In the genomic region with DNA sequence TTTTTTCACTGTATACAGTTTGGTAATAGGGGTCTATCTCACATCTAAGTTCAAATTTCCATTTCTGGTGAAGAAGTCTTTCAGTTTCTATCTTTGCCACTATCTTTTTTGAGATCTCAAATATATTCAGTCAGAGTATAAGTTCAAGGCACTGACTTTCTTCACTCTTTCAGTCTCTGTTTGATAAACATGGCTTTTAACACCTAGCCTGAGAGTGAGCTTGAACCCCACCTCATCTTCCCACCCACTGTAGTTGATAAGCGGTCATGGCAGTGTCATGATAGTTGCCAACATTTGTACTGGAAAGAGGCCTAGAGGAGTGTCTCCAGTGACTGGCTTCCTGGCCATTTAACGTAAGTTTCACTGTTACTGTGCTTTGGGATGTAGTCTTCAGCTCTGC, we compare ENCODE assay signal across 19 cellular contexts. TPM values are rescaled to one million over a fixed set of nuclear protein-coding genes. Genes with fewer than 3 reads are reported as not detected.
DNase-seq lines count a peak whose midpoint lies in the region; ATAC-seq, FAIRE-seq and TF ChIP-seq lines count a peak whose summit lies in the region.
"Had no signal": no experiment of that assay in that cellular context is flagged by ENCODE, and none has a peak within 500 bp of the region (broad histone marks: within the 10 kb centered on the region; RNA-seq: fewer than 3 reads in every experiment).

No MANE protein-coding gene starts in this region.

- H3K27me3 ChIP-seq in bronchial epithelial cell (ENCODE audit: control insufficient read depth, insufficient read depth, low read length) (no peaks in the 10 kb centered on the region), stomach (no peaks in the 10 kb centered on the region), SJCRH30 (no peaks in the 10 kb centered on the region)
- H3K27me3 ChIP-seq: esophagus squamous epithelium, neural progenitor cell, right lobe of liver had no signal

- no peaks in the 10 kb centered on the region for H3K9me3 Mint-ChIP-seq in activated CD8-positive, alpha-beta memory T cell treated with anti-CD3 and anti-CD28 coated beads, Interleukin-2, amount 10 ng/mL, durations not matched to agents 7 days and 5 days (ENCODE audit: low read depth)

- peak overlapping the region; percentile 72 for H3K27ac Mint-ChIP-seq in activated CD8-positive, alpha-beta memory T cell treated with anti-CD3 and anti-CD28 coated beads, Interleukin-2, amount 10 ng/mL, durations not matched to agents 7 days and 5 days
- H3K27ac Mint-ChIP-seq: neural progenitor cell had no signal

- H3K4me3 Mint-ChIP-seq in activated CD8-positive, alpha-beta memory T cell treated with anti-CD3 and anti-CD28 coated beads, Interleukin-2, amount 10 ng/mL, durations not matched to agents 7 days and 5 days = peak overlapping the region; percentile 14
- H3K4me3 Mint-ChIP-seq: neural progenitor cell had no signal

- H3K4me1 Mint-ChIP-seq in activated CD8-positive, alpha-beta memory T cell treated with anti-CD3 and anti-CD28 coated beads, Interleukin-2, amount 10 ng/mL, durations not matched to agents 7 days and 5 days = peaks cover 27% of the 10 kb centered on the region

- H3K27ac ChIP-seq in stomach (peak overlapping the region; percentile 16 to 69 (median 67)), SJCRH30 (no peak overlapping the region)
- H3K27ac ChIP-seq: esophagus squamous epithelium, left ventricle myocardium inferior, neural progenitor cell, right lobe of liver had no signal

- H3K4me1 ChIP-seq in stomach = peaks cover 6 to 38% (median 28%) of the 10 kb centered on the region in 4 donors
- H3K4me1 ChIP-seq in SJCRH30 = no peaks in the 10 kb centered on the region
- H3K4me1 ChIP-seq: left ventricle myocardium inferior had no signal

- H3K36me3 ChIP-seq in bronchial epithelial cell (ENCODE audit: control insufficient read depth, insufficient read depth, low read length) = no peaks in the 10 kb centered on the region
- H3K36me3 ChIP-seq in stomach = no peaks in the 10 kb centered on the region
- no peaks in the 10 kb centered on the region for H3K36me3 ChIP-seq in SJCRH30
- H3K36me3 ChIP-seq: esophagus squamous epithelium, left ventricle myocardium inferior, neural progenitor cell, right lobe of liver had no signal

- H3K36me3 Mint-ChIP-seq in activated CD8-positive, alpha-beta memory T cell treated with anti-CD3 and anti-CD28 coated beads, Interleukin-2, amount 10 ng/mL, durations not matched to agents 7 days and 5 days = peaks cover 2% of the 10 kb centered on the region

- TF ChIP-seq CTCF in bronchial epithelial cell (IDR thresholded peaks at IDR 0.05; ENCODE audit: insufficient read depth, low read length, severe bottlenecking) = no peak
- TF ChIP-seq CTCF in stomach (IDR thresholded peaks at IDR 0.05) = no peak

- no peak for TF ChIP-seq POLR2A in stomach (IDR thresholded peaks at IDR 0.05)

- TF ChIP-seq EP300 in stomach (IDR thresholded peaks at IDR 0.05) = no peak

- CTCF ChIA-PET in activated CD8-positive, alpha-beta memory T cell treated with anti-CD3 and anti-CD28 coated beads, Interleukin-2, amount 10 ng/mL, durations not matched to agents 7 days and 5 days (lab: Charles Lee) = interaction anchor here (0.7 to 1.9 kb wide), 4 partner anchors 27 to 379 kb away, joined by 3 to 7 read pairs (median 3); no protein-coding TSS in a partner anchor

- H3K9me3 ChIP-seq in stomach (no peaks in the 10 kb centered on the region), SJCRH30 (replicated peaks) (no peaks in the 10 kb centered on the region)
- H3K9me3 ChIP-seq: esophagus squamous epithelium, left ventricle myocardium inferior, right lobe of liver had no signal

- FAIRE-seq in bronchial epithelial cell (lab: Jason Lieb, UNC) = peak; percentile 88

- DNase-seq in activated CD8-positive, alpha-beta memory T cell treated with anti-CD3 and anti-CD28 coated beads, Interleukin-2, amount 10 ng/mL, durations not matched to agents 7 days and 5 days = no peak
- no peak for DNase-seq in activated CD8-positive, alpha-beta memory T cell treated with anti-CD3 and anti-CD28 coated beads, Interleukin-2, amount 50 U/mL, for 4 hours
- DNase-seq in MV-4-11 (lab: John Stamatoyannopoulos, UW) (peak; percentile 48), bronchial epithelial cell (ENCODE audit: low read depth) (no peak), stomach (no peak), SJCRH30 (no peak), COLO668 (lab: John Stamatoyannopoulos, UW; ENCODE audit: unreplicated experiment) (no peak)
- DNase-seq: dermis blood vessel endothelial cell; esophagus squamous epithelium; GF-D8; GOT3; hypothalamus; left ventricle myocardium inferior; NCI-H1930; right lobe of liver; SIG-M5; stimulated activated naive CD4-positive, alpha-beta T cell treated with Interleukin-2 at 50 U/mL for 16 hours had no signal

- ATAC-seq in activated CD8-positive, alpha-beta memory T cell treated with anti-CD3 and anti-CD28 coated beads, Interleukin-2, amount 10 ng/mL, durations not matched to agents 7 days and 5 days = peak; percentile 87
- no peak for ATAC-seq in GM18909 (IDR thresholded peaks at IDR 0.05; ENCODE audit: poor library complexity, unreplicated experiment)

- H3K27me3 Mint-ChIP-seq in activated CD8-positive, alpha-beta memory T cell treated with anti-CD3 and anti-CD28 coated beads, Interleukin-2, amount 10 ng/mL, durations not matched to agents 7 days and 5 days = no peaks in the 10 kb centered on the region

- 48 to 77% (median 64%) methylated on average over 2 of the region's 2 CpGs for WGBS in stomach, 5 donors

- intact Hi-C loops in stomach (cut with DNase I; ENCODE audit: low total_unique reads) = no loop called here

- no peak overlapping the region for H3K4me3 ChIP-seq in bronchial epithelial cell (ENCODE audit: low read depth, low read length)
- H3K4me3 ChIP-seq in stomach = no peak overlapping the region
- no peak overlapping the region for H3K4me3 ChIP-seq in SJCRH30
- H3K4me3 ChIP-seq: esophagus squamous epithelium, left ventricle myocardium inferior, neural progenitor cell, right lobe of liver had no signal

RNA-seq across cellular contexts. Expression of a gene that starts 41.2 kb away (rescaled TPM):
- total RNA-seq in activated CD8-positive, alpha-beta memory T cell treated with anti-CD3 and anti-CD28 coated beads, Interleukin-2, amount 10 ng/mL, durations not matched to agents 7 days and 5 days = not detected
- total RNA-seq in bronchial epithelial cell (not detected in 2 replicates), stomach (10 to 100 TPM in 2 of 5 donors, not detected in 3; 14.2 to 74.0 TPM)
- 10 to 100 TPM; 17.4 to 70.4 (median 24.2) TPM for polyA plus RNA-seq in stomach
- total RNA-seq in SJCRH30 (2014; rRNA removed; shearing (Covaris generic)) = not detected in 2 replicates
- total RNA-seq: dermis blood vessel endothelial cell, left ventricle myocardium inferior, right lobe of liver had no signal
